Comparison of ENCODE assay signal across 15 cellular contexts in genomic region chr11:8867035-8867434, GRCh38. TPM values are rescaled to one million over a fixed set of nuclear protein-coding genes. Genes with fewer than 3 reads are reported as not detected.
A peak's percentile ranks its signal among the peaks of the same experiment; 100 is the strongest.
DNase-seq lines count a peak whose midpoint lies in the region; TF ChIP-seq lines count a peak whose summit lies in the region.
"Had no signal": no experiment of that assay in that cellular context is flagged by ENCODE, and none has a peak within 500 bp of the region (broad histone marks: within the 10 kb centered on the region; RNA-seq: fewer than 3 reads in every experiment).

No MANE protein-coding gene starts in this region.

- no peak overlapping the region for H3K27ac Mint-ChIP-seq in Calu3 (ENCODE audit: unreplicated experiment)
- H3K27ac Mint-ChIP-seq in activated T-helper 2 cell treated with anti-CD3 and anti-CD28 coated beads, Interferon-gamma antibody, Interleukin-2, Interleukin-4, amounts not matched to agents 10 μg/mL and 5 μg/mL and 100 μg/mL, durations not matched to agents 14 hours and 24 hours and 36 hours, result no peak overlapping the region
- H3K27ac Mint-ChIP-seq: CD4-positive, CD25-positive, alpha-beta regulatory T cell had no signal

- TF ChIP-seq CTCF in mammary epithelial cell (conservative IDR thresholded peaks at IDR 0.05 in 1 of 2, IDR thresholded peaks at IDR 0.05 in 1 of 2; ENCODE audit: extremely low read depth in 1 of 2, insufficient read depth in 1 of 2, low read depth in 1 of 2, low read length in 2 of 2) (no peak), hepatocyte (IDR thresholded peaks at IDR 0.05; ENCODE audit: poor library complexity) (no peak), Calu3 (IDR thresholded peaks at IDR 0.05; ENCODE audit: unreplicated experiment) (no peak)

- H3K4me3 Mint-ChIP-seq in Calu3 (ENCODE audit: low read depth, unreplicated experiment), result no peak overlapping the region
- H3K4me3 Mint-ChIP-seq in activated T-helper 2 cell treated with anti-CD3 and anti-CD28 coated beads, Interferon-gamma antibody, Interleukin-2, Interleukin-4, amounts not matched to agents 10 μg/mL and 5 μg/mL and 100 μg/mL, durations not matched to agents 14 hours and 24 hours and 36 hours (ENCODE audit: low read depth), result no peak overlapping the region
- H3K4me3 Mint-ChIP-seq: CD4-positive, CD25-positive, alpha-beta regulatory T cell had no signal

- 84% methylated on average over 6 of the region's 6 CpGs for WGBS in mammary epithelial cell (ENCODE audit: low coverage, missing lambda C conversion rate)
- WGBS in hepatocyte (ENCODE audit: low lambda C conversion rate, missing lambda C conversion rate), result 38% methylated on average over 6 of the region's 6 CpGs

- dilution Hi-C loops in mammary epithelial cell (cut with HindIII; ENCODE audit: low sequenced_read_pairs), result no loop called here

- H3K4me1 Mint-ChIP-seq in Calu3 (ENCODE audit: low read depth, unreplicated experiment), result peaks cover 9% of the 10 kb centered on the region
- no peaks in the 10 kb centered on the region for H3K4me1 Mint-ChIP-seq in activated T-helper 2 cell treated with anti-CD3 and anti-CD28 coated beads, Interferon-gamma antibody, Interleukin-2, Interleukin-4, amounts not matched to agents 10 μg/mL and 5 μg/mL and 100 μg/mL, durations not matched to agents 14 hours and 24 hours and 36 hours (ENCODE audit: low read depth)

- H3K4me1 ChIP-seq in mammary epithelial cell (ENCODE audit: insufficient read depth, low read length) (peaks cover 13% of the 10 kb centered on the region), hepatocyte (ENCODE audit: insufficient read depth) (peaks cover 38% of the 10 kb centered on the region), stomach smooth muscle (ENCODE audit: control insufficient read depth, insufficient read depth, low read length) (peaks cover 6% of the 10 kb centered on the region)

- H3K4me2 ChIP-seq in mammary epithelial cell (ENCODE audit: insufficient read depth, low read depth, low read length) (no peak overlapping the region), hepatocyte (peak overlapping the region; percentile 82)

- no peaks in the 10 kb centered on the region for H3K36me3 Mint-ChIP-seq in Calu3 (ENCODE audit: insufficient read depth, unreplicated experiment)
- no peaks in the 10 kb centered on the region for H3K36me3 Mint-ChIP-seq in activated T-helper 2 cell treated with anti-CD3 and anti-CD28 coated beads, Interferon-gamma antibody, Interleukin-2, Interleukin-4, amounts not matched to agents 10 μg/mL and 5 μg/mL and 100 μg/mL, durations not matched to agents 14 hours and 24 hours and 36 hours (ENCODE audit: low read depth)
- H3K36me3 Mint-ChIP-seq: CD4-positive, CD25-positive, alpha-beta regulatory T cell had no signal

- no peak overlapping the region for H3K4me3 ChIP-seq in mammary epithelial cell (replicated peaks in 1 of 3; ENCODE audit: insufficient read depth in 1 of 3, low read depth in 2 of 3, low read length in 3 of 3)
- H3K4me3 ChIP-seq in hepatocyte, result no peak overlapping the region
- H3K4me3 ChIP-seq in stomach smooth muscle (ENCODE audit: low read length in 2 of 2), result no peak overlapping the region
- H3K4me3 ChIP-seq: adrenal gland, K562, SJCRH30 had no signal

- H3K9me3 ChIP-seq in mammary epithelial cell (replicated peaks; ENCODE audit: insufficient read depth, low read length) (no peaks in the 10 kb centered on the region), hepatocyte (ENCODE audit: low read depth) (no peaks in the 10 kb centered on the region), stomach smooth muscle (ENCODE audit: control insufficient read depth in 2 of 2, low read length in 2 of 2) (no peaks in the 10 kb centered on the region)
- H3K9me3 ChIP-seq: adrenal gland, SJCRH30 had no signal

- intact Hi-C loops in mammary epithelial cell (cut with micrococcal nuclease), result no loop called here
- intact Hi-C loops in Calu3 (cut with micrococcal nuclease; ENCODE audit: unreplicated experiment), result loop anchor here (5.0 kb wide), 1 partner anchor 55 kb away; a partner anchor contains a TSS
- intact Hi-C loops in activated T-helper 2 cell treated with anti-CD3 and anti-CD28 coated beads, Interferon-gamma antibody, Interleukin-2, Interleukin-4, amounts not matched to agents 10 μg/mL and 5 μg/mL and 100 μg/mL, durations not matched to agents 14 hours and 24 hours and 36 hours (cut with micrococcal nuclease), result no loop called here

- no peaks in the 10 kb centered on the region for H3K27me3 Mint-ChIP-seq in Calu3 (ENCODE audit: unreplicated experiment)
- peaks cover 53% of the 10 kb centered on the region for H3K27me3 Mint-ChIP-seq in activated T-helper 2 cell treated with anti-CD3 and anti-CD28 coated beads, Interferon-gamma antibody, Interleukin-2, Interleukin-4, amounts not matched to agents 10 μg/mL and 5 μg/mL and 100 μg/mL, durations not matched to agents 14 hours and 24 hours and 36 hours (ENCODE audit: low read depth)

- H3K36me3 ChIP-seq in mammary epithelial cell (ENCODE audit: insufficient read depth, low read length) (no peaks in the 10 kb centered on the region), hepatocyte (replicated peaks; ENCODE audit: insufficient read depth, low read depth) (no peaks in the 10 kb centered on the region), stomach smooth muscle (ENCODE audit: control insufficient read depth in 2 of 2, insufficient read depth in 2 of 2, low read length in 2 of 2) (no peaks in the 10 kb centered on the region)
- H3K36me3 ChIP-seq: adrenal gland, SJCRH30 had no signal

- BruUV-seq in mammary epithelial cell (replicated peaks; lab: Mats Ljungman, UMichigan) (no TSS peak), Calu3 (replicated peaks; lab: Mats Ljungman, UMichigan) (no TSS peak)

- H3K27me3 ChIP-seq in mammary epithelial cell (ENCODE audit: insufficient read depth, low read length) (no peaks in the 10 kb centered on the region), hepatocyte (no peaks in the 10 kb centered on the region), stomach smooth muscle (ENCODE audit: control insufficient read depth in 1 of 2, insufficient read depth in 2 of 2, low read length in 2 of 2) (no peaks in the 10 kb centered on the region)
- H3K27me3 ChIP-seq: adrenal gland, foreskin keratinocyte, SJCRH30 had no signal

- no peak overlapping the region for H2AFZ ChIP-seq in mammary epithelial cell (ENCODE audit: low read depth, low read length)
- no peak overlapping the region for H2AFZ ChIP-seq in hepatocyte

- H3K79me2 ChIP-seq in mammary epithelial cell (ENCODE audit: insufficient read depth, low read length), result peaks cover 6% of the 10 kb centered on the region
- peaks cover 71% of the 10 kb centered on the region for H3K79me2 ChIP-seq in hepatocyte

- H4K20me1 ChIP-seq in mammary epithelial cell (ENCODE audit: insufficient read depth, low read length) (no peaks in the 10 kb centered on the region), hepatocyte (ENCODE audit: insufficient read depth, poor library complexity, severe bottlenecking) (no peaks in the 10 kb centered on the region)

- no peak overlapping the region for H3K27ac ChIP-seq in mammary epithelial cell (ENCODE audit: insufficient read depth, low read depth, low read length)
- peak overlapping the region; percentile 15 for H3K27ac ChIP-seq in hepatocyte
- peak overlapping the region; percentile 18 for H3K27ac ChIP-seq in stomach smooth muscle (ENCODE audit: low read length)
- H3K27ac ChIP-seq: 22Rv1, adrenal gland, foreskin keratinocyte had no signal

- H3K9ac ChIP-seq in mammary epithelial cell (ENCODE audit: insufficient read depth, low read length) (no peak overlapping the region), stomach smooth muscle (ENCODE audit: low read length in 2 of 2) (no peak overlapping the region)

- DNase-seq in NCI-H2227 (lab: John Stamatoyannopoulos, UW; ENCODE audit: unreplicated experiment) (peak; percentile 16), NCI-H2227 treated with DMSO at 0.1 percent for 48 hours (lab: John Stamatoyannopoulos, UW) (no peak), mammary epithelial cell (peak; percentile 21), hepatocyte (ENCODE audit: low spot score) (peak; percentile 32), kidney tubule cell (ENCODE audit: low spot score) (no peak), Calu3 (no peak)
- DNase-seq in activated T-helper 2 cell treated with anti-CD3 and anti-CD28 coated beads, Interferon-gamma antibody, Interleukin-2, Interleukin-4, amounts not matched to agents 10 μg/mL and 5 μg/mL and 100 μg/mL, durations not matched to agents 14 hours and 24 hours and 36 hours (ENCODE audit: low spot score), result no peak
- DNase-seq: adrenal gland; CD4-positive, CD25-positive, alpha-beta regulatory T cell; cortex of kidney; foreskin keratinocyte had no signal

- CTCF ChIA-PET in mammary epithelial cell (lab: Charles Lee; ENCODE audit: low non-redundant PET) (interaction anchor here (0.5 kb wide), 1 partner anchor 1463 kb away, joined by 7 read pairs; no protein-coding TSS in a partner anchor), Calu3 (lab: Charles Lee) (no interaction called here)

- in situ Hi-C loops in mammary epithelial cell (cut with MboI; ENCODE audit: low sequenced_read_pairs in 2 of 2), result no loop called here

- H3K9me3 Mint-ChIP-seq in Calu3 (ENCODE audit: low read depth, unreplicated experiment), result no peaks in the 10 kb centered on the region
- no peaks in the 10 kb centered on the region for H3K9me3 Mint-ChIP-seq in activated T-helper 2 cell treated with anti-CD3 and anti-CD28 coated beads, Interferon-gamma antibody, Interleukin-2, Interleukin-4, amounts not matched to agents 10 μg/mL and 5 μg/mL and 100 μg/mL, durations not matched to agents 14 hours and 24 hours and 36 hours

- H3K9me2 ChIP-seq in hepatocyte (replicated peaks; ENCODE audit: insufficient read depth), result no peaks in the 10 kb centered on the region

RNA-seq across cellular contexts. Expression of gene AKIP1, which starts 44.0 kb away (rescaled TPM):
- total RNA-seq in mammary epithelial cell (10 to 100 TPM; 31.7 to 35.2 TPM), hepatocyte (26.6 and 32.2 TPM in 2 replicates), Calu3 (2022) (23.0 and 26.8 TPM in 2 replicates)
- polyA plus RNA-seq in mammary epithelial cell (40.5 TPM), hepatocyte (31.3 and 41.1 TPM in 2 replicates)
- polyA minus RNA-seq in mammary epithelial cell, result 21.3 TPM
- total RNA-seq in activated T-helper 2 cell treated with anti-CD3 and anti-CD28 coated beads, Interferon-gamma antibody, Interleukin-2, Interleukin-4, amounts not matched to agents 10 μg/mL and 5 μg/mL and 100 μg/mL, durations not matched to agents 14 hours and 24 hours and 36 hours, result 22.2 and 23.4 TPM in 2 replicates

Comparison
In these comparisons a context has a peak if more than half of its experiments do, and no peak if none do; other contexts are left out.
1. DNase-seq: peak in NCI-H2227 (single experiment), mammary epithelial cell (single experiment) and hepatocyte (single experiment); none in NCI-H2227 treated with DMSO at 0.1 percent for 48 hours (single experiment), kidney tubule cell (single experiment), Calu3 (single experiment) and activated T-helper 2 cell treated with anti-CD3 and anti-CD28 coated beads, Interferon-gamma antibody, Interleukin-2, Interleukin-4, amounts not matched to agents 10 μg/mL and 5 μg/mL and 100 μg/mL, durations not matched to agents 14 hours and 24 hours and 36 hours (single experiment).